21 cellular contexts compared by ENCODE assay signal in genomic region chr17:27600471-27600870, GRCh38. TPM values are rescaled to one million over a fixed set of nuclear protein-coding genes. Genes with fewer than 3 reads are reported as not detected.
DNase-seq lines count a peak whose midpoint lies in the region; ATAC-seq and TF ChIP-seq lines count a peak whose summit lies in the region.
"Had no signal": no experiment of that assay in that cellular context is flagged by ENCODE, and none has a peak within 500 bp of the region (broad histone marks: within the 10 kb centered on the region; RNA-seq: fewer than 3 reads in every experiment).

No MANE protein-coding gene starts in this region.

- H3K9me3 Mint-ChIP-seq in activated CD4-positive, alpha-beta memory T cell treated with anti-CD3 and anti-CD28 coated beads for 36 hours: no peaks in the 10 kb centered on the region
- no peaks in the 10 kb centered on the region for H3K9me3 Mint-ChIP-seq in activated CD4-positive, alpha-beta memory T cell treated with anti-CD3 and anti-CD28 coated beads, Interleukin-2, amount 10 ng/mL, durations not matched to agents 7 days and 5 days
- H3K9me3 Mint-ChIP-seq: activated CD8-positive, alpha-beta T cell treated with anti-CD3 and anti-CD28 coated beads for 36 hours; activated naive CD4-positive, alpha-beta T cell treated with anti-CD3 and anti-CD28 coated beads for 36 hours; CD8-positive, alpha-beta T cell; H9; natural killer cell; stimulated activated effector memory CD8-positive, alpha-beta T cell treated with anti-CD3 and anti-CD28 coated beads, Interleukin-12 subunit alpha, Interleukin-12 subunit beta, amount 100 ng/mL, for 72 hours had no signal

- H3K4me3 Mint-ChIP-seq in activated CD4-positive, alpha-beta memory T cell treated with anti-CD3 and anti-CD28 coated beads for 36 hours: no peak overlapping the region
- no peak overlapping the region for H3K4me3 Mint-ChIP-seq in activated CD4-positive, alpha-beta memory T cell treated with anti-CD3 and anti-CD28 coated beads, Interleukin-2, amount 10 ng/mL, durations not matched to agents 7 days and 5 days
- H3K4me3 Mint-ChIP-seq: activated CD8-positive, alpha-beta T cell treated with anti-CD3 and anti-CD28 coated beads for 36 hours; activated naive CD4-positive, alpha-beta T cell treated with anti-CD3 and anti-CD28 coated beads for 36 hours; CD8-positive, alpha-beta T cell; H9; natural killer cell; stimulated activated effector memory CD8-positive, alpha-beta T cell treated with anti-CD3 and anti-CD28 coated beads, Interleukin-12 subunit alpha, Interleukin-12 subunit beta, amount 100 ng/mL, for 72 hours had no signal

- no peak for DNase-seq in activated CD4-positive, alpha-beta memory T cell treated with anti-CD3 and anti-CD28 coated beads for 36 hours
- no peak for DNase-seq in activated CD4-positive, alpha-beta memory T cell treated with anti-CD3 and anti-CD28 coated beads, Interleukin-2, amount 10 ng/mL, durations not matched to agents 7 days and 5 days
- DNase-seq in astrocyte of the spinal cord (ENCODE audit: low read depth, low spot score) (peak; percentile 41), myocyte (ENCODE audit: low read depth) (peak; percentile 98), 8988T (no peak), HCEC 1CT (no peak)
- DNase-seq in stimulated activated CD4-positive, alpha-beta T cell treated with anti-CD3 and anti-CD28 coated beads, Interleukin-2, amount 100 ng/mL, for 24 hours: no peak
- DNase-seq: activated CD8-positive, alpha-beta memory T cell treated with anti-CD3 and anti-CD28 coated beads, Interleukin-2, amount 50 U/mL, for 48 hours; NCI-H510A had no signal

- peak overlapping the region; percentile 11 for H3K27ac Mint-ChIP-seq in activated CD4-positive, alpha-beta memory T cell treated with anti-CD3 and anti-CD28 coated beads for 36 hours
- H3K27ac Mint-ChIP-seq in activated CD4-positive, alpha-beta memory T cell treated with anti-CD3 and anti-CD28 coated beads, Interleukin-2, amount 10 ng/mL, durations not matched to agents 7 days and 5 days: no peak overlapping the region
- H3K27ac Mint-ChIP-seq: activated naive CD4-positive, alpha-beta T cell treated with anti-CD3 and anti-CD28 coated beads for 36 hours; stimulated activated effector memory CD8-positive, alpha-beta T cell treated with anti-CD3 and anti-CD28 coated beads, Interleukin-12 subunit alpha, Interleukin-12 subunit beta, amount 100 ng/mL, for 72 hours had no signal

- CTCF ChIA-PET in activated CD4-positive, alpha-beta memory T cell treated with anti-CD3 and anti-CD28 coated beads for 36 hours (lab: Charles Lee): interaction anchor here (0.7 to 12.4 kb wide), 54 partner anchors 8 to 404 kb away, joined by 3 to 207 read pairs (median 6); partner anchors contain the start of genes KSR1 and LGALS9
- CTCF ChIA-PET in activated CD4-positive, alpha-beta memory T cell treated with anti-CD3 and anti-CD28 coated beads, Interleukin-2, amount 10 ng/mL, durations not matched to agents 7 days and 5 days (lab: Charles Lee): interaction anchor here (0.7 to 5.4 kb wide), 44 partner anchors 9 to 363 kb away, joined by 3 to 100 read pairs (median 6); partner anchors contain the start of genes KSR1 and WSB1

- peaks cover 33% of the 10 kb centered on the region for H3K36me3 Mint-ChIP-seq in activated CD4-positive, alpha-beta memory T cell treated with anti-CD3 and anti-CD28 coated beads for 36 hours
- peaks cover 15% of the 10 kb centered on the region for H3K36me3 Mint-ChIP-seq in activated CD4-positive, alpha-beta memory T cell treated with anti-CD3 and anti-CD28 coated beads, Interleukin-2, amount 10 ng/mL, durations not matched to agents 7 days and 5 days (ENCODE audit: low read depth)
- H3K36me3 Mint-ChIP-seq: natural killer cell had no signal

- no peak overlapping the region for H3K4me3 ChIP-seq in astrocyte of the spinal cord (ENCODE audit: low read depth, low read length)
- H3K4me3 ChIP-seq: dorsolateral prefrontal cortex, gastrocnemius medialis, lung, prostate gland, upper lobe of left lung had no signal

- H3K27me3 Mint-ChIP-seq in activated CD4-positive, alpha-beta memory T cell treated with anti-CD3 and anti-CD28 coated beads for 36 hours: no peaks in the 10 kb centered on the region
- no peaks in the 10 kb centered on the region for H3K27me3 Mint-ChIP-seq in activated CD4-positive, alpha-beta memory T cell treated with anti-CD3 and anti-CD28 coated beads, Interleukin-2, amount 10 ng/mL, durations not matched to agents 7 days and 5 days
- H3K27me3 Mint-ChIP-seq: activated CD8-positive, alpha-beta T cell treated with anti-CD3 and anti-CD28 coated beads for 36 hours had no signal

- no peak for ATAC-seq in HG03039 (IDR thresholded peaks at IDR 0.05; ENCODE audit: unreplicated experiment)

- POLR2A ChIA-PET in activated CD4-positive, alpha-beta memory T cell treated with anti-CD3 and anti-CD28 coated beads for 36 hours (lab: Charles Lee): interaction anchor here (1.8 kb wide), 1 partner anchor 134 kb away, joined by 5 read pairs; no protein-coding TSS in a partner anchor
- POLR2A ChIA-PET in activated CD4-positive, alpha-beta memory T cell treated with anti-CD3 and anti-CD28 coated beads, Interleukin-2, amount 10 ng/mL, durations not matched to agents 7 days and 5 days (lab: Charles Lee): interaction anchor here (0.9 to 3.0 kb wide), 7 partner anchors 38 to 364 kb away, joined by 3 to 19 read pairs (median 3); partner anchors contain the start of genes KSR1 and WSB1

- no peak for TF ChIP-seq CTCF in astrocyte of the spinal cord (IDR thresholded peaks at IDR 0.05; ENCODE audit: low read depth, low read length)

- peaks cover 4% of the 10 kb centered on the region for H3K4me1 Mint-ChIP-seq in activated CD4-positive, alpha-beta memory T cell treated with anti-CD3 and anti-CD28 coated beads for 36 hours (ENCODE audit: low read depth)
- H3K4me1 Mint-ChIP-seq in activated CD4-positive, alpha-beta memory T cell treated with anti-CD3 and anti-CD28 coated beads, Interleukin-2, amount 10 ng/mL, durations not matched to agents 7 days and 5 days: peaks cover 15% of the 10 kb centered on the region

- in situ Hi-C loops in astrocyte of the spinal cord (cut with HindIII; ENCODE audit: low sequenced_read_pairs): no loop called here

- intact Hi-C loops in activated CD4-positive, alpha-beta memory T cell treated with anti-CD3 and anti-CD28 coated beads for 36 hours (cut with micrococcal nuclease): loop anchor here (1.0 to 2.0 kb wide), 5 partner anchors 31 to 364 kb away; no protein-coding TSS in a partner anchor

RNA-seq across cellular contexts. Expression of gene LGALS9, which starts 30.5 kb away (rescaled TPM):
- 10 to 100 TPM; 44.3 to 45.4 TPM for total RNA-seq in activated CD4-positive, alpha-beta memory T cell treated with anti-CD3 and anti-CD28 coated beads for 36 hours
- total RNA-seq in activated CD4-positive, alpha-beta memory T cell treated with anti-CD3 and anti-CD28 coated beads, Interleukin-2, amount 10 ng/mL, durations not matched to agents 7 days and 5 days: 100 to 1,000 TPM; 238 to 240 TPM
- total RNA-seq in myocyte: 0.29 and 0.31 TPM in 2 replicates
- 0.38 TPM for polyA plus RNA-seq in myocyte (2012)

Comparison
In these comparisons a context has a peak if more than half of its experiments do, and no peak if none do; other contexts are left out.
1. DNase-seq: peak in astrocyte of the spinal cord (single experiment) and myocyte (single experiment); none in activated CD4-positive, alpha-beta memory T cell treated with anti-CD3 and anti-CD28 coated beads for 36 hours (single experiment), activated CD4-positive, alpha-beta memory T cell treated with anti-CD3 and anti-CD28 coated beads, Interleukin-2, amount 10 ng/mL, durations not matched to agents 7 days and 5 days (single experiment), 8988T (single experiment), HCEC 1CT (single experiment) and stimulated activated CD4-positive, alpha-beta T cell treated with anti-CD3 and anti-CD28 coated beads, Interleukin-2, amount 100 ng/mL, for 24 hours (0 of 2).
2. RNA of gene LGALS9, which starts 30.5 kb away (total RNA-seq): 238 to 240 TPM in activated CD4-positive, alpha-beta memory T cell treated with anti-CD3 and anti-CD28 coated beads, Interleukin-2, amount 10 ng/mL, durations not matched to agents 7 days and 5 days and 44.3 to 45.4 TPM in activated CD4-positive, alpha-beta memory T cell treated with anti-CD3 and anti-CD28 coated beads for 36 hours; 0.29 to 0.31 TPM in myocyte; every median in the first group is over 10 times any median in the second.